8 cellular contexts compared by ENCODE assay signal in genomic region chr14:24334431-24335271, GRCh38. TPM values are rescaled to one million over a fixed set of nuclear protein-coding genes. Genes with fewer than 3 reads are reported as not detected.
DNase-seq lines count a peak whose midpoint lies in the region; ATAC-seq and TF ChIP-seq lines count a peak whose summit lies in the region.

Gene ADCY4 (minus strand): TSS chr14:24335071. CDS start chr14:24334652, 419 bp downstream.

- H4K20me1 ChIP-seq in osteoblast (ENCODE audit: insufficient read depth, low read length) = no peaks in the 10 kb centered on the region

- no peaks in the 10 kb centered on the region for H3K27me3 ChIP-seq in osteoblast (ENCODE audit: insufficient read depth, low read length)

- ATAC-seq in GM19467 (IDR thresholded peaks at IDR 0.05; ENCODE audit: unreplicated experiment) = no peak

- no peaks in the 10 kb centered on the region for H3K36me3 ChIP-seq in osteoblast (ENCODE audit: insufficient read depth, low read length)

- H3K27ac ChIP-seq in osteoblast (ENCODE audit: low read depth, low read length) = peak within 1 kb of the TSS; percentile 54

- H3K79me2 ChIP-seq in osteoblast (ENCODE audit: insufficient read depth, low read length) = peaks cover 4% of the 10 kb centered on the region

- peak; percentile 44 for DNase-seq in ELF-1 (ENCODE audit: low read depth, low spot score)
- DNase-seq in activated CD4-positive, alpha-beta T cell treated with anti-CD3 and anti-CD28 coated beads, Interleukin-2, amount 50 U/mL, for 1 hour = peak; percentile 18
- DNase-seq in foreskin fibroblast = peak in 1 of 2 donors; percentile 61
- DNase-seq in osteoblast (ENCODE audit: insufficient read length, low spot score, missing footprints) = peak; percentile 92
- no peak for DNase-seq in kidney glomerular epithelial cell (lab: John Stamatoyannopoulos, UW)
- DNase-seq in SW480 (ENCODE audit: low spot score) = no peak
- no peak for DNase-seq in central memory CD4-positive, alpha-beta T cell

- peaks cover 31% of the 10 kb centered on the region for H3K4me1 ChIP-seq in osteoblast (ENCODE audit: insufficient read depth, low read length)

- no peaks in the 10 kb centered on the region for H3K9me3 ChIP-seq in osteoblast (ENCODE audit: low read depth, low read length)

- TF ChIP-seq CTCF in foreskin fibroblast (IDR thresholded peaks at IDR 0.05; ENCODE audit: low read depth, low read length) (no peak), osteoblast (IDR thresholded peaks at IDR 0.05; ENCODE audit: extremely low read depth, low read depth, low read length) (no peak)

- H2AFZ ChIP-seq in osteoblast (ENCODE audit: low read length) = peak within 1 kb of the TSS; percentile 78

- peak within 1 kb of the TSS; percentile 47 to 66 for H3K4me3 ChIP-seq in foreskin fibroblast (ENCODE audit: low read depth in 1 of 2, low read length in 2 of 2)
- peak within 1 kb of the TSS; percentile 79 for H3K4me3 ChIP-seq in osteoblast (ENCODE audit: insufficient read depth, low read length)

- H3K4me2 ChIP-seq in osteoblast (ENCODE audit: insufficient read depth, low read length) = peak within 1 kb of the TSS; percentile 93

RNA-seq across cellular contexts. Expression of gene ADCY4, which starts in this region (rescaled TPM):
- 17.7 and 18.8 TPM in 2 replicates for total RNA-seq in osteoblast

Comparison
In these comparisons a context has a peak if more than half of its experiments do, and no peak if none do; other contexts are left out.
1. DNase-seq: peak in ELF-1 (single experiment), activated CD4-positive, alpha-beta T cell treated with anti-CD3 and anti-CD28 coated beads, Interleukin-2, amount 50 U/mL, for 1 hour (single experiment) and osteoblast (single experiment); none in kidney glomerular epithelial cell (single experiment), SW480 (single experiment) and central memory CD4-positive, alpha-beta T cell (single experiment).